34 cellular contexts compared by ENCODE assay signal in genomic region chr7:40935435-40935834, GRCh38.
"Had no signal": no experiment of that assay in that cellular context is flagged by ENCODE, and none has a peak within 500 bp of the region (broad histone marks: within the 10 kb centered on the region; RNA-seq: fewer than 3 reads in every experiment).

No MANE protein-coding gene starts in this region.

- H3K27ac ChIP-seq: KMS-11 had no signal

- H3K4me2 ChIP-seq: KMS-11 had no signal

- H3K27me3 ChIP-seq: MG63 had no signal

- H3K9me3 ChIP-seq: MG63 had no signal

- H3K9ac ChIP-seq: KMS-11 had no signal

- H3K4me3 ChIP-seq: MG63 had no signal

- H3K36me3 ChIP-seq: MG63 had no signal

- DNase-seq: Karpas-422, Kasumi-1, KG1, MG63, MM.1S, MV-4-11, NCI-H1048, NCI-H1092, NCI-H1092 treated with DMSO at 0.1 percent for 48 hours, NCI-H1105, NCI-H1105 treated with DMSO at 0.1 percent for 48 hours, NCI-H1417, NCI-H1417 treated with DMSO at 0.1 percent for 48 hours, NCI-H1436, NCI-H1436 treated with DMSO at 0.1 percent for 48 hours, NCI-H146, NCI-H1694, NCI-H1694 treated with DMSO at 0.1 percent for 48 hours, NCI-H187, NCI-H187 treated with DMSO at 0.1 percent for 48 hours, NCI-H1930, NCI-H2029, NCI-H2029 treated with DMSO at 0.1 percent for 48 hours, NCI-H2081, NCI-H2081 treated with DMSO at 0.1 percent for 48 hours, NCI-H2107, NCI-H2171, NCI-H2171 treated with DMSO at 0.1 percent for 48 hours, NCI-H2227 treated with DMSO at 0.1 percent for 48 hours, NCI-H226, NCI-H345, NCI-H446, NCI-H446 treated with DMSO at 0.1 percent for 48 hours had no signal
